ENCODE assay signal across 17 cellular contexts in genomic region chr1:228927947-228928898, GRCh38.
DNase-seq lines count a peak whose midpoint lies in the region; ATAC-seq, FAIRE-seq and TF ChIP-seq lines count a peak whose summit lies in the region.
"Had no signal": no experiment of that assay in that cellular context is flagged by ENCODE, and none has a peak within 500 bp of the region (broad histone marks: within the 10 kb centered on the region; RNA-seq: fewer than 3 reads in every experiment).

No MANE protein-coding gene starts in this region.

- H3K79me2 ChIP-seq in hepatocyte, result no peaks in the 10 kb centered on the region

- TF ChIP-seq CTCF in GM20000 (IDR thresholded peaks at IDR 0.05; ENCODE audit: extremely low read depth, missing control alignments), result no peak
- TF ChIP-seq CTCF in hepatocyte (IDR thresholded peaks at IDR 0.05; ENCODE audit: poor library complexity), result no peak

- WGBS in hepatocyte (ENCODE audit: low lambda C conversion rate, missing lambda C conversion rate), result 78% methylated on average over 12 of the region's 12 CpGs

- peaks cover 31% of the 10 kb centered on the region for H3K4me1 ChIP-seq in hepatocyte (ENCODE audit: insufficient read depth)
- H3K4me1 ChIP-seq in SJCRH30, result no peaks in the 10 kb centered on the region
- H3K4me1 ChIP-seq: pancreas had no signal

- H3K9me2 ChIP-seq in hepatocyte (replicated peaks; ENCODE audit: insufficient read depth), result no peaks in the 10 kb centered on the region

- H3K4me3 Mint-ChIP-seq in T-helper 2 cell treated with Interferon-gamma antibody and Interleukin-4, amounts not matched to agents 5 μg/mL and 100 μg/mL, for 36 hours, result no peak overlapping the region
- H3K4me3 Mint-ChIP-seq: HFFc6 had no signal

- peak overlapping the region; percentile 30 for H3K27ac ChIP-seq in hepatocyte
- no peak overlapping the region for H3K27ac ChIP-seq in SJCRH30
- H3K27ac ChIP-seq: esophagus muscularis mucosa, pancreas, stomach had no signal

- no peak for DNase-seq in GM18507 (ENCODE audit: extremely low spot score, insufficient read length, low read depth)
- DNase-seq in GM20000 (ENCODE audit: low spot score), result peak; percentile 21
- peak; percentile 15 for DNase-seq in T-helper 2 cell treated with Interferon-gamma antibody and Interleukin-4, amounts not matched to agents 5 μg/mL and 100 μg/mL, for 36 hours (ENCODE audit: low spot score)
- no peak for DNase-seq in hepatocyte (ENCODE audit: low spot score)
- no peak for DNase-seq in SJCRH30
- no peak for DNase-seq in NCI-H1436 (lab: John Stamatoyannopoulos, UW)
- DNase-seq in NK-92 treated with Interleukin-12 subunit alpha and Interleukin-12 subunit beta, amount 100 ng/mL, for 24 hours (lab: John Stamatoyannopoulos, UW), result no peak
- DNase-seq: anterior cingulate cortex, dermis blood vessel endothelial cell, DMS 273 treated with DMSO at 0.1 percent for 48 hours, HFFc6, hippocampal formation, MG63, pancreas, stomach had no signal

- H4K20me1 ChIP-seq in hepatocyte (ENCODE audit: insufficient read depth, poor library complexity, severe bottlenecking), result no peaks in the 10 kb centered on the region

- no peaks in the 10 kb centered on the region for H3K36me3 Mint-ChIP-seq in T-helper 2 cell treated with Interferon-gamma antibody and Interleukin-4, amounts not matched to agents 5 μg/mL and 100 μg/mL, for 36 hours (ENCODE audit: low read depth)

- no peak overlapping the region for H3K27ac Mint-ChIP-seq in T-helper 2 cell treated with Interferon-gamma antibody and Interleukin-4, amounts not matched to agents 5 μg/mL and 100 μg/mL, for 36 hours
- H3K27ac Mint-ChIP-seq: HFFc6 had no signal

- FAIRE-seq in GM18507 (lab: Jason Lieb, UNC), result peak; percentile 24
- FAIRE-seq: pancreas had no signal

- H3K4me1 Mint-ChIP-seq in T-helper 2 cell treated with Interferon-gamma antibody and Interleukin-4, amounts not matched to agents 5 μg/mL and 100 μg/mL, for 36 hours (ENCODE audit: low read depth), result peaks cover 10% of the 10 kb centered on the region

- no peaks in the 10 kb centered on the region for H3K9me3 ChIP-seq in hepatocyte (ENCODE audit: low read depth)
- H3K9me3 ChIP-seq in SJCRH30 (replicated peaks), result peaks cover 5% of the 10 kb centered on the region; the same call in 1 of the 2 replicates
- H3K9me3 ChIP-seq: pancreas had no signal

- no peaks in the 10 kb centered on the region for H3K9me3 Mint-ChIP-seq in T-helper 2 cell treated with Interferon-gamma antibody and Interleukin-4, amounts not matched to agents 5 μg/mL and 100 μg/mL, for 36 hours

- no peak overlapping the region for H3K4me3 ChIP-seq in hepatocyte
- H3K4me3 ChIP-seq in SJCRH30, result no peak overlapping the region
- H3K4me3 ChIP-seq: esophagus muscularis mucosa, MG63, pancreas, stomach had no signal

- no peak for ATAC-seq in HG03439 (IDR thresholded peaks at IDR 0.05; ENCODE audit: unreplicated experiment)
- ATAC-seq: pancreas had no signal

- H3K27me3 ChIP-seq in hepatocyte (no peaks in the 10 kb centered on the region), SJCRH30 (no peaks in the 10 kb centered on the region)
- H3K27me3 ChIP-seq: esophagus muscularis mucosa, MG63, pancreas, stomach had no signal

- H2AFZ ChIP-seq in hepatocyte, result no peak overlapping the region

- no peak overlapping the region for H3K4me2 ChIP-seq in hepatocyte

- no peaks in the 10 kb centered on the region for H3K36me3 ChIP-seq in hepatocyte (replicated peaks; ENCODE audit: insufficient read depth, low read depth)
- H3K36me3 ChIP-seq in SJCRH30, result no peaks in the 10 kb centered on the region
- H3K36me3 ChIP-seq: esophagus muscularis mucosa, MG63, pancreas, stomach had no signal

- H3K27me3 Mint-ChIP-seq in T-helper 2 cell treated with Interferon-gamma antibody and Interleukin-4, amounts not matched to agents 5 μg/mL and 100 μg/mL, for 36 hours (ENCODE audit: low read depth), result peaks cover 22% of the 10 kb centered on the region

Comparison
In these comparisons a context has a peak if more than half of its experiments do, and no peak if none do; other contexts are left out.
1. DNase-seq: peak in GM20000 (single experiment) and T-helper 2 cell treated with Interferon-gamma antibody and Interleukin-4, amounts not matched to agents 5 μg/mL and 100 μg/mL, for 36 hours (single experiment); none in GM18507 (single experiment), hepatocyte (single experiment), SJCRH30 (0 of 2), NCI-H1436 (single experiment) and NK-92 treated with Interleukin-12 subunit alpha and Interleukin-12 subunit beta, amount 100 ng/mL, for 24 hours (single experiment).